Comparison of ENCODE assay signal across 18 cellular contexts in the genomic region with DNA sequence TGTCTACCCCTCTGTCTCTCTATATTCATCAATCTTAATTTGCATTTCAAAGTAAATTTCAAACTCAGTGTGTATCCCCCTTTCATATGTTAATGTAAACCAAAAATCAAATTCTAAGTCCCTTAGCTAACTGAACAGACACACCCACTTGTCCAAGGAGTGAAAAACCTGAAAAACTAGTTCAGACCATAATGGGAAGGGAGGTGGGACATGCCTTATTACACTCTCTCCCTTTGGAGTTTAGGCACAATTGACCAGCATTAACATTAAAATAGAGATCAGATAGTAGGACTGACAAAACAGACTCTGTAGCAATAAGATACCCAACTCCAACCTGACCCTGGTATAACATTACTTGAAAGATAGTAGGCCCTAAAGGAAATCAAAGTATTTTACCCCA.
DNase-seq lines count a peak whose midpoint lies in the region; ATAC-seq, FAIRE-seq and TF ChIP-seq lines count a peak whose summit lies in the region.
"Had no signal": no experiment of that assay in that cellular context is flagged by ENCODE, and none has a peak within 500 bp of the region (broad histone marks: within the 10 kb centered on the region; RNA-seq: fewer than 3 reads in every experiment).

No MANE protein-coding gene starts in this region.

- no peaks in the 10 kb centered on the region for H3K36me3 Mint-ChIP-seq in Calu3 (ENCODE audit: insufficient read depth, unreplicated experiment)

- H3K27ac ChIP-seq in HUES64 (ENCODE audit: low read depth, low read length) (peak overlapping the region; percentile 72), iPS-20b (ENCODE audit: low read length) (no peak overlapping the region), substantia nigra (ENCODE audit: low read depth, low read length, poor library complexity, severe bottlenecking) (no peak overlapping the region)
- H3K27ac ChIP-seq: BLaER1 treated with 17β-estradiol and CSF1 and Interleukin-3, amounts not matched to agents 10 nM and 100 nM; PC-9; SJCRH30 had no signal

- DNase-seq in Calu3 (peak; percentile 11), NCI-H748 treated with DMSO at 0.1 percent for 48 hours (lab: John Stamatoyannopoulos, UW) (peak; percentile 90), GM12892 (ENCODE audit: insufficient read length) (no peak), substantia nigra (lab: John Stamatoyannopoulos, UW) (no peak), D721Med (ENCODE audit: insufficient read length, low spot score) (no peak)
- DNase-seq: DMS 273 treated with DMSO at 0.1 percent for 48 hours, KBM-7, NCI-H1436, NCI-H2081 treated with DMSO at 0.1 percent for 48 hours, NCI-H446, NCI-H82, PC-9, SJCRH30 had no signal

- peaks cover 40% of the 10 kb centered on the region for H3K4me1 ChIP-seq in HUES64 (ENCODE audit: insufficient read depth, low read length)
- peaks cover 27% of the 10 kb centered on the region; the same call in 1 of the 2 replicates for H3K4me1 ChIP-seq in iPS-20b (ENCODE audit: insufficient read depth, low read length)
- H3K4me1 ChIP-seq: BLaER1 treated with 17β-estradiol and CSF1 and Interleukin-3, amounts not matched to agents 10 nM and 100 nM; SJCRH30 had no signal

- H3K9ac ChIP-seq in HUES64 (ENCODE audit: low read depth, low read length) (no peak overlapping the region), iPS-20b (ENCODE audit: low read depth, low read length) (no peak overlapping the region)
- H3K9ac ChIP-seq: BLaER1 treated with 17β-estradiol and CSF1 and Interleukin-3, amounts not matched to agents 10 nM and 100 nM had no signal

- intact Hi-C loops in Calu3 (cut with micrococcal nuclease; ENCODE audit: unreplicated experiment), result no loop called here

- H3K4me3 ChIP-seq in HUES64 (ENCODE audit: low read length) (peak overlapping the region; percentile 22), iPS-20b (ENCODE audit: low read length) (peak overlapping the region; percentile 49; the same call in 1 of the 2 replicates)
- H3K4me3 ChIP-seq: BLaER1 treated with 17β-estradiol and CSF1 and Interleukin-3, amounts not matched to agents 10 nM and 100 nM; PC-9; SJCRH30 had no signal

- H3K9me3 ChIP-seq in HUES64 (ENCODE audit: insufficient read depth, low read depth, low read length) (peaks cover 11% of the 10 kb centered on the region), iPS-20b (ENCODE audit: insufficient read depth, low read depth, low read length) (peaks cover 13% of the 10 kb centered on the region)
- H3K9me3 ChIP-seq: SJCRH30 had no signal

- no TSS peak for BruUV-seq in Calu3 (replicated peaks; lab: Mats Ljungman, UMichigan)

- H3K36me3 ChIP-seq in HUES64 (ENCODE audit: insufficient read depth, low read length) (no peaks in the 10 kb centered on the region), iPS-20b (ENCODE audit: insufficient read depth, low read depth, low read length) (no peaks in the 10 kb centered on the region)
- H3K36me3 ChIP-seq: SJCRH30 had no signal

- peaks cover 17% of the 10 kb centered on the region for H3K4me1 Mint-ChIP-seq in Calu3 (ENCODE audit: low read depth, unreplicated experiment)

- TF ChIP-seq POLR2A in GM12892 (IDR thresholded peaks at IDR 0.05; ENCODE audit: low read depth, low read length), result no peak

- no peak overlapping the region for H3K4me3 Mint-ChIP-seq in Calu3 (ENCODE audit: low read depth, unreplicated experiment)

- no peak for ATAC-seq in HG03039 (IDR thresholded peaks at IDR 0.05; ENCODE audit: unreplicated experiment)
- ATAC-seq: HCT116 had no signal

- FAIRE-seq in GM12892 (lab: Jason Lieb, UNC) (no peak), D721Med (lab: Jason Lieb, UNC) (no peak)

- no peak overlapping the region for H3K27ac Mint-ChIP-seq in Calu3 (ENCODE audit: unreplicated experiment)

- H3K9me3 Mint-ChIP-seq in Calu3 (ENCODE audit: low read depth, unreplicated experiment), result peaks cover 3% of the 10 kb centered on the region

- TF ChIP-seq CTCF in Calu3 (IDR thresholded peaks at IDR 0.05; ENCODE audit: unreplicated experiment), result no peak
- TF ChIP-seq CTCF in D721Med (IDR thresholded peaks at IDR 0.05; ENCODE audit: insufficient read depth, missing control alignments), result no peak

- no peaks in the 10 kb centered on the region for H3K27me3 ChIP-seq in HUES64 (ENCODE audit: insufficient read depth, low read length)
- no peaks in the 10 kb centered on the region for H3K27me3 ChIP-seq in iPS-20b (ENCODE audit: insufficient read depth, low read length)
- H3K27me3 ChIP-seq: BLaER1 treated with 17β-estradiol and CSF1 and Interleukin-3, amounts not matched to agents 10 nM and 100 nM; SJCRH30 had no signal

- CTCF ChIA-PET in Calu3 (lab: Charles Lee), result no interaction called here

- no peaks in the 10 kb centered on the region for H3K27me3 Mint-ChIP-seq in Calu3 (ENCODE audit: unreplicated experiment)

Comparison
In these comparisons a context has a peak if more than half of its experiments do, and no peak if none do; other contexts are left out.
1. DNase-seq: peak in Calu3 (single experiment) and NCI-H748 treated with DMSO at 0.1 percent for 48 hours (single experiment); none in GM12892 (single experiment), substantia nigra (0 of 49) and D721Med (single experiment).